ENCODE assay signal across 21 cellular contexts in genomic region chr2:124524155-124524910, GRCh38.
DNase-seq lines count a peak whose midpoint lies in the region; FAIRE-seq and TF ChIP-seq lines count a peak whose summit lies in the region.
"Had no signal": no experiment of that assay in that cellular context is flagged by ENCODE, and none has a peak within 500 bp of the region (broad histone marks: within the 10 kb centered on the region; RNA-seq: fewer than 3 reads in every experiment).

No MANE protein-coding gene starts in this region.

- no peaks in the 10 kb centered on the region for H3K36me3 Mint-ChIP-seq in HFFc6 (ENCODE audit: low read depth)

- 82 to 90% (median 84%) methylated on average over 7 of the region's 7 CpGs for WGBS in adrenal gland, 4 donors

- H3K9me3 Mint-ChIP-seq in HFFc6 = peaks cover 58% of the 10 kb centered on the region

- no peak for TF ChIP-seq CTCF in kidney (IDR thresholded peaks at IDR 0.05; ENCODE audit: borderline replicate concordance, extremely low read depth, insufficient read depth)
- TF ChIP-seq CTCF in HFFc6 (IDR thresholded peaks at IDR 0.05) = no peak
- no peak for TF ChIP-seq CTCF in adrenal gland (IDR thresholded peaks at IDR 0.05)

- H3K4me3 ChIP-seq in kidney (ENCODE audit: low read length in 2 of 2) (no peak overlapping the region), adrenal gland (no peak overlapping the region)

- DNase-seq in NCI-H1092 treated with DMSO at 0.1 percent for 48 hours (lab: John Stamatoyannopoulos, UW) = peak; percentile 2
- no peak for DNase-seq in NCI-H1092 (lab: John Stamatoyannopoulos, UW)
- DNase-seq in G401 (ENCODE audit: low spot score) = peak; percentile 14
- no peak for DNase-seq in kidney
- peak; percentile 25 for DNase-seq in putamen (ENCODE audit: low spot score)
- no peak for DNase-seq in HFFc6
- no peak for DNase-seq in adrenal gland
- no peak for DNase-seq in activated CD4-positive, alpha-beta T cell treated with anti-CD3 and anti-CD28 coated beads, Interleukin-2, amount 50 U/mL, for 1 hour
- DNase-seq: AML-193, GOT3, MM.1S, NCI-H1105 treated with DMSO at 0.1 percent for 48 hours, NCI-H187, NCI-H748 treated with DMSO at 0.1 percent for 48 hours, OCI-M1, SIG-M5 had no signal

- H3K27ac Mint-ChIP-seq in HFFc6 = no peak overlapping the region

- intact Hi-C loops in kidney (cut with DNase I) = no loop called here
- intact Hi-C loops in adrenal gland (cut with DNase I) = no loop called here

- no peaks in the 10 kb centered on the region for H3K27me3 ChIP-seq in adrenal gland

- H3K4me1 Mint-ChIP-seq in HFFc6 (ENCODE audit: low read depth) = no peaks in the 10 kb centered on the region

- FAIRE-seq in kidney (lab: Jason Lieb, UNC) = peak; percentile 15
- FAIRE-seq: D721Med, GM12892, GM18507 had no signal

- H3K9me3 ChIP-seq in kidney (ENCODE audit: control insufficient read depth in 1 of 2, low read length in 2 of 2) (no peaks in the 10 kb centered on the region), adrenal gland (replicated peaks in 1 of 3) (no peaks in the 10 kb centered on the region)

- in situ Hi-C loops in G401 (cut with HindIII; ENCODE audit: low sequenced_read_pairs) = no loop called here

- H3K4me1 ChIP-seq in kidney (ENCODE audit: control insufficient read depth in 1 of 2, insufficient read depth in 1 of 2, low read depth in 1 of 2, low read length in 2 of 2) (no peaks in the 10 kb centered on the region), adrenal gland (replicated peaks in 1 of 2) (no peaks in the 10 kb centered on the region)

- TF ChIP-seq POLR2A in adrenal gland (IDR thresholded peaks at IDR 0.05) = no peak

- H3K27ac ChIP-seq in kidney (ENCODE audit: low read depth in 2 of 2, low read length in 2 of 2) (no peak overlapping the region), adrenal gland (no peak overlapping the region)
- H3K27ac ChIP-seq: 22Rv1, C4-2B had no signal

- no peaks in the 10 kb centered on the region for H3K36me3 ChIP-seq in kidney (ENCODE audit: control insufficient read depth in 1 of 2, insufficient read depth in 2 of 2, low read length in 2 of 2)
- H3K36me3 ChIP-seq in adrenal gland (replicated peaks in 1 of 2) = no peaks in the 10 kb centered on the region

- no peaks in the 10 kb centered on the region for H3K27me3 Mint-ChIP-seq in HFFc6 (ENCODE audit: insufficient read depth)

- H3K4me3 Mint-ChIP-seq in HFFc6 = no peak overlapping the region

- H3K9ac ChIP-seq in kidney (ENCODE audit: low read length in 2 of 2) = no peak overlapping the region

Comparison
In these comparisons a context has a peak if more than half of its experiments do, and no peak if none do; other contexts are left out.
1. DNase-seq: peak in NCI-H1092 treated with DMSO at 0.1 percent for 48 hours (single experiment), G401 (single experiment) and putamen (single experiment); none in NCI-H1092 (single experiment), kidney (single experiment), HFFc6 (single experiment), adrenal gland (0 of 7) and activated CD4-positive, alpha-beta T cell treated with anti-CD3 and anti-CD28 coated beads, Interleukin-2, amount 50 U/mL, for 1 hour (single experiment).